9 cellular contexts compared by ENCODE assay signal in the genomic region with DNA sequence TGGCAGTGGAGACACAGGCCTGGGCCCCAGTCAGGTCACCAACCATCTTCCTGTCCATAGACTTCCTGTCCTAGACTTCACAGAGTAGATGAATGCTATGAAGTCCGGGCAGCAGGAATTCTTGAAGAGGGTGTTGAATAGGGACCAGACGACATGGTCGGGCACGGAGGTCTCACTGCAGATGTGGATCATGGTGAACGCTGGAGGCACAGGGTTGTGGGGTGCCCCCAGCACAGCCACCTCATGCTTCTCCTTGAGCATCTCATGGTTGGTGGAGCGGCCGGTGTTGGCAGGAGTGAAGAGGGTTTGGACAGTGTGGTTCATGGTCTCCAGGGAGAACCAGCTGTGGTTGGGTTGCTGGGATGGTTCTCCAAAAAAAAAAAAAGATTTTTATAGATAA. TPM values are rescaled to one million over a fixed set of nuclear protein-coding genes. Genes with fewer than 3 reads are reported as not detected.
"Had no signal": no experiment of that assay in that cellular context is flagged by ENCODE, and none has a peak within 500 bp of the region (broad histone marks: within the 10 kb centered on the region; RNA-seq: fewer than 3 reads in every experiment).

No MANE protein-coding gene starts in this region.

- H3K4me2 ChIP-seq: GM23338 had no signal

- H3K27ac ChIP-seq: HL-60 had no signal

- DNase-seq: H7, HFFc6, KBM-7 had no signal

- H3K27ac Mint-ChIP-seq: GM23338, HFFc6 had no signal

- H2AFZ ChIP-seq: GM23338 had no signal

- H3K9me3 Mint-ChIP-seq: GM23338, HFFc6, IgD-negative memory B cell had no signal

- H3K9me3 ChIP-seq: HAP-1 had no signal

- FAIRE-seq: HepG2 had no signal

- H3K27me3 Mint-ChIP-seq: IgD-negative memory B cell had no signal

- H3K4me1 Mint-ChIP-seq: GM23338 had no signal

- H3K36me3 ChIP-seq: HAP-1 had no signal

- H3K4me3 ChIP-seq: GM23338, HAP-1 had no signal

- H3K4me3 Mint-ChIP-seq: GM23338, HFFc6, IgD-negative memory B cell had no signal

- ATAC-seq: GM23338, HCT116, HepG2 had no signal

- H3K4me1 ChIP-seq: HAP-1 had no signal

RNA-seq across cellular contexts. Expression of gene AMIGO2, which starts 55.8 kb away (rescaled TPM):
- total RNA-seq: HepG2 had no signal
- polyA plus RNA-seq: HepG2 had no signal
